Comparison of ENCODE assay signal across 1 cellular context in genomic region chr5:132963175-132964104, GRCh38.
TF ChIP-seq lines count a peak whose summit lies in the region.

Gene AFF4, minus strand, starts transcription at chr5:132963634. Its CDS starts 26,445 bp downstream, at chr5:132937189.

TF ChIP-seq in K562, 482 proteins besides CTCF, POLR2A, EP300 and RAD21 (continued from another document and continues in another):
- TF ChIP-seq TSHZ1 (CRISPR knock-in tag; IDR thresholded peaks at IDR 0.05) (no peak), ESRRA (IDR thresholded peaks at IDR 0.05; ENCODE audit: borderline replicate concordance, low read depth) (no peak), MCM3 (IDR thresholded peaks at IDR 0.05) (no peak), NCOA4 (IDR thresholded peaks at IDR 0.05; ENCODE audit: partially characterized antibody) (no peak), XRCC5 (IDR thresholded peaks at IDR 0.05; ENCODE audit: low read depth, low read length) (no peak), GABPA (tag; conservative IDR thresholded peaks at IDR 0.05; ENCODE audit: low read depth) (peak; percentile 93), U2AF1 (optimal IDR thresholded peaks at IDR 0.05; ENCODE audit: low read depth, low read length) (peak; percentile 95), PREB (CRISPR knock-in tag; IDR thresholded peaks at IDR 0.05) (no peak), RBM15 (IDR thresholded peaks at IDR 0.05; ENCODE audit: insufficient read depth, low read length) (no peak), RREB1 (CRISPR knock-in tag; IDR thresholded peaks at IDR 0.05) (no peak), POLR2H (tag; IDR thresholded peaks at IDR 0.05; ENCODE audit: low read depth) (peak; percentile 67), REST (CRISPR knock-in tag; IDR thresholded peaks at IDR 0.05; ENCODE audit: low read depth) (no peak; the same call in none of the 2 replicates), TAF7 (tag; IDR thresholded peaks at IDR 0.05) (peak; percentile 37; the same call in 1 of the 2 replicates), BRF1 (IDR thresholded peaks at IDR 0.05; ENCODE audit: borderline replicate concordance, extremely low read depth, insufficient read length) (no peak), ZNF354B (CRISPR knock-in tag; IDR thresholded peaks at IDR 0.05) (no peak), KLF1 (tag; IDR thresholded peaks at IDR 0.05) (peak; percentile 77), ZBTB26 (CRISPR knock-in tag; IDR thresholded peaks at IDR 0.05) (no peak), RERE (CRISPR knock-in tag; IDR thresholded peaks at IDR 0.05; ENCODE audit: borderline replicate concordance) (no peak; the same call in 1 of the 2 replicates), HCFC1 (IDR thresholded peaks at IDR 0.05; ENCODE audit: low read depth, low read length) (no peak; the same call in 1 of the 2 replicates), HNRNPUL1 (IDR thresholded peaks at IDR 0.05; ENCODE audit: low read length) (no peak), ZNF764 (CRISPR knock-in tag; IDR thresholded peaks at IDR 0.05; ENCODE audit: low read depth) (no peak), CBX8 (IDR thresholded peaks at IDR 0.05; ENCODE audit: borderline replicate concordance, extremely low read depth, low read depth, low read length, poor library complexity, severe bottlenecking) (no peak), ZNF212 (CRISPR knock-in tag; IDR thresholded peaks at IDR 0.05) (no peak)
